11 cellular contexts compared by ENCODE assay signal in genomic region chr6:37283786-37284185, GRCh38. TPM values are rescaled to one million over a fixed set of nuclear protein-coding genes. Genes with fewer than 3 reads are reported as not detected.
DNase-seq lines count a peak whose midpoint lies in the region; ATAC-seq and TF ChIP-seq lines count a peak whose summit lies in the region.
"Had no signal": no experiment of that assay in that cellular context is flagged by ENCODE, and none has a peak within 500 bp of the region (broad histone marks: within the 10 kb centered on the region; RNA-seq: fewer than 3 reads in every experiment).

No MANE protein-coding gene starts in this region.

- no peak overlapping the region for H3K4me2 ChIP-seq in SK-N-SH

- no peak for TF ChIP-seq EP300 in SK-N-SH (IDR thresholded peaks at IDR 0.05; ENCODE audit: borderline replicate concordance in 1 of 2, low read depth in 1 of 2, low read length in 1 of 2)

- no peak overlapping the region for H2AFZ ChIP-seq in SK-N-SH (ENCODE audit: low read depth)

- H3K4me1 ChIP-seq in SK-N-SH (ENCODE audit: control insufficient read depth in 1 of 2, insufficient read depth in 2 of 2, low read depth in 1 of 2, low read length in 1 of 2) (no peaks in the 10 kb centered on the region; a peak in 1 of 4 replicates), vagina (peaks cover 20% of the 10 kb centered on the region)

- POLR2A ChIA-PET in SK-N-SH (lab: Yijun Ruan, JAX): no interaction called here

- no peak for TF ChIP-seq POLR2A in vagina (IDR thresholded peaks at IDR 0.05)

- TF ChIP-seq RAD21 in SK-N-SH (IDR thresholded peaks at IDR 0.05; ENCODE audit: low read length): no peak

- CTCF ChIA-PET in SK-N-SH (lab: Yijun Ruan, JAX): interaction anchor here (0.9 kb wide), 1 partner anchor 10 kb away, joined by 3 read pairs; no protein-coding TSS in a partner anchor

- H3K27me3 ChIP-seq in SK-N-SH (ENCODE audit: insufficient read depth): no peaks in the 10 kb centered on the region
- no peaks in the 10 kb centered on the region for H3K27me3 ChIP-seq in vagina

- DNase-seq in SK-N-SH: no peak
- peak in 33 of 42 donors; percentile 12 to 78 (median 39) for DNase-seq in head of caudate nucleus
- peak; percentile 64 for DNase-seq in pons (ENCODE audit: low spot score)
- no peak for DNase-seq in vagina (ENCODE audit: extremely low spot score in 2 of 2)
- no peak for DNase-seq in NCI-H2107 treated with DMSO at 0.1 percent for 48 hours (lab: John Stamatoyannopoulos, UW; ENCODE audit: unreplicated experiment)
- DNase-seq in KG1 (lab: John Stamatoyannopoulos, UW): no peak
- DNase-seq in HPDE6-E6E7 (ENCODE audit: extremely low spot score): no peak
- DNase-seq: kidney glomerular epithelial cell, MM.1S had no signal

- TF ChIP-seq CTCF in SK-N-SH (IDR thresholded peaks at IDR 0.05) (no peak), vagina (IDR thresholded peaks at IDR 0.05) (no peak)

- no peaks in the 10 kb centered on the region for H3K9me3 ChIP-seq in SK-N-SH
- no peaks in the 10 kb centered on the region for H3K9me3 ChIP-seq in vagina

- H3K27ac ChIP-seq in SK-N-SH (ENCODE audit: low read depth in 2 of 2, low read length in 1 of 2) (no peak overlapping the region), vagina (peak overlapping the region; percentile 54)
- H3K27ac ChIP-seq: 22Rv1 had no signal

- intact Hi-C loops in head of caudate nucleus (cut with DNase I) (no loop called here), vagina (cut with DNase I) (no loop called here)

- no peak overlapping the region for H3K9ac ChIP-seq in SK-N-SH

- no peaks in the 10 kb centered on the region for H4K20me1 ChIP-seq in SK-N-SH (ENCODE audit: insufficient read depth)

- peak; percentile 46 for ATAC-seq in SK-N-SH treated with all-trans-retinoic acid at 6 μM for 48 hours

- no peaks in the 10 kb centered on the region for H3K9me2 ChIP-seq in SK-N-SH

- peaks cover 20 to 47% of the 10 kb centered on the region in 2 experiments for H3K36me3 ChIP-seq in SK-N-SH (replicated peaks in 1 of 2; ENCODE audit: control insufficient read depth in 1 of 2, insufficient read depth in 2 of 2, low read length in 1 of 2)
- peaks cover 0 to 58% of the 10 kb centered on the region in 2 donors for H3K36me3 ChIP-seq in vagina

- WGBS in SK-N-SH (ENCODE audit: low lambda C conversion rate): 60% methylated on average over 1 of the region's 1 CpG

- H3F3A ChIP-seq in SK-N-SH (replicated peaks; ENCODE audit: insufficient read depth): no peaks in the 10 kb centered on the region

- H3K4me3 ChIP-seq in SK-N-SH (ENCODE audit: low read depth in 2 of 2, low read length in 1 of 2) (no peak overlapping the region), vagina (no peak overlapping the region)

- H3K79me2 ChIP-seq in SK-N-SH (ENCODE audit: insufficient read depth): peaks cover 2% of the 10 kb centered on the region; the same call in 1 of the 2 replicates

TF ChIP-seq in SK-N-SH treated with all-trans-retinoic acid at 6 μM for 48 hours, 23 proteins besides CTCF, POLR2A, EP300 and RAD21 (continues in another document):
- TF ChIP-seq ZFP30 (CRISPR knock-in tag; IDR thresholded peaks at IDR 0.05) (no peak), TCF4 (CRISPR knock-in tag; IDR thresholded peaks at IDR 0.05; ENCODE audit: borderline replicate concordance) (no peak), CSDC2 (CRISPR knock-in tag; IDR thresholded peaks at IDR 0.05) (no peak), ARNTL (CRISPR knock-in tag; IDR thresholded peaks at IDR 0.05; ENCODE audit: borderline replicate concordance, low read depth) (no peak)
- TF ChIP-seq, protein P1, sequence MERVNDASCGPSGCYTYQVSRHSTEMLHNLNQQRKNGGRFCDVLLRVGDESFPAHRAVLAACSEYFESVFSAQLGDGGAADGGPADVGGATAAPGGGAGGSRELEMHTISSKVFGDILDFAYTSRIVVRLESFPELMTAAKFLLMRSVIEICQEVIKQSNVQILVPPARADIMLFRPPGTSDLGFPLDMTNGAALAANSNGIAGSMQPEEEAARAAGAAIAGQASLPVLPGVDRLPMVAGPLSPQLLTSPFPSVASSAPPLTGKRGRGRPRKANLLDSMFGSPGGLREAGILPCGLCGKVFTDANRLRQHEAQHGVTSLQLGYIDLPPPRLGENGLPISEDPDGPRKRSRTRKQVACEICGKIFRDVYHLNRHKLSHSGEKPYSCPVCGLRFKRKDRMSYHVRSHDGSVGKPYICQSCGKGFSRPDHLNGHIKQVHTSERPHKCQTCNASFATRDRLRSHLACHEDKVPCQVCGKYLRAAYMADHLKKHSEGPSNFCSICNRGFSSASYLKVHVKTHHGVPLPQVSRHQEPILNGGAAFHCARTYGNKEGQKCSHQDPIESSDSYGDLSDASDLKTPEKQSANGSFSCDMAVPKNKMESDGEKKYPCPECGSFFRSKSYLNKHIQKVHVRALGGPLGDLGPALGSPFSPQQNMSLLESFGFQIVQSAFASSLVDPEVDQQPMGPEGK (CRISPR knock-in tag; IDR thresholded peaks at IDR 0.05; ENCODE audit: borderline replicate concordance): no peak
- TF ChIP-seq, protein P2, sequence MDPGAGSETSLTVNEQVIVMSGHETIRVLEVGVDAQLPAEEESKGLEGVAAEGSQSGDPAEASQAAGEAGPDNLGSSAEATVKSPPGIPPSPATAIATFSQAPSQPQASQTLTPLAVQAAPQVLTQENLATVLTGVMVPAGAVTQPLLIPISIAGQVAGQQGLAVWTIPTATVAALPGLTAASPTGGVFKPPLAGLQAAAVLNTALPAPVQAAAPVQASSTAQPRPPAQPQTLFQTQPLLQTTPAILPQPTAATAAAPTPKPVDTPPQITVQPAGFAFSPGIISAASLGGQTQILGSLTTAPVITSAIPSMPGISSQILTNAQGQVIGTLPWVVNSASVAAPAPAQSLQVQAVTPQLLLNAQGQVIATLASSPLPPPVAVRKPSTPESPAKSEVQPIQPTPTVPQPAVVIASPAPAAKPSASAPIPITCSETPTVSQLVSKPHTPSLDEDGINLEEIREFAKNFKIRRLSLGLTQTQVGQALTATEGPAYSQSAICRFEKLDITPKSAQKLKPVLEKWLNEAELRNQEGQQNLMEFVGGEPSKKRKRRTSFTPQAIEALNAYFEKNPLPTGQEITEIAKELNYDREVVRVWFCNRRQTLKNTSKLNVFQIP (CRISPR knock-in tag; IDR thresholded peaks at IDR 0.05; ENCODE audit: borderline replicate concordance, low read depth): no peak

TF ChIP-seq in SK-N-SH, 30 proteins besides CTCF, POLR2A, EP300 and RAD21 (continues in another document):
- TF ChIP-seq TAF1 (IDR thresholded peaks at IDR 0.05; ENCODE audit: borderline replicate concordance, low read depth, low read length): no peak
- no peak for TF ChIP-seq NFIC (IDR thresholded peaks at IDR 0.05; ENCODE audit: borderline replicate concordance)
- TF ChIP-seq, protein P3, sequence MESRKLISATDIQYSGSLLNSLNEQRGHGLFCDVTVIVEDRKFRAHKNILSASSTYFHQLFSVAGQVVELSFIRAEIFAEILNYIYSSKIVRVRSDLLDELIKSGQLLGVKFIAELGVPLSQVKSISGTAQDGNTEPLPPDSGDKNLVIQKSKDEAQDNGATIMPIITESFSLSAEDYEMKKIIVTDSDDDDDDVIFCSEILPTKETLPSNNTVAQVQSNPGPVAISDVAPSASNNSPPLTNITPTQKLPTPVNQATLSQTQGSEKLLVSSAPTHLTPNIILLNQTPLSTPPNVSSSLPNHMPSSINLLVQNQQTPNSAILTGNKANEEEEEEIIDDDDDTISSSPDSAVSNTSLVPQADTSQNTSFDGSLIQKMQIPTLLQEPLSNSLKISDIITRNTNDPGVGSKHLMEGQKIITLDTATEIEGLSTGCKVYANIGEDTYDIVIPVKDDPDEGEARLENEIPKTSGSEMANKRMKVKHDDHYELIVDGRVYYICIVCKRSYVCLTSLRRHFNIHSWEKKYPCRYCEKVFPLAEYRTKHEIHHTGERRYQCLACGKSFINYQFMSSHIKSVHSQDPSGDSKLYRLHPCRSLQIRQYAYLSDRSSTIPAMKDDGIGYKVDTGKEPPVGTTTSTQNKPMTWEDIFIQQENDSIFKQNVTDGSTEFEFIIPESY (IDR thresholded peaks at IDR 0.05; ENCODE audit: borderline replicate concordance, low read depth): no peak
- no peak for TF ChIP-seq MEF2A (IDR thresholded peaks at IDR 0.05; ENCODE audit: borderline replicate concordance, low read depth)
- TF ChIP-seq NRF1 (IDR thresholded peaks at IDR 0.05; ENCODE audit: low read depth, low read length): no peak
- TF ChIP-seq JUND (IDR thresholded peaks at IDR 0.05): no peak
- no peak for TF ChIP-seq YY1 (IDR thresholded peaks at IDR 0.05; ENCODE audit: low read depth)
- no peak for TF ChIP-seq GABPA (IDR thresholded peaks at IDR 0.05; ENCODE audit: low read depth)
- TF ChIP-seq TEAD4 (IDR thresholded peaks at IDR 0.05; ENCODE audit: borderline replicate concordance, insufficient read depth): no peak
- TF ChIP-seq, protein P4, sequence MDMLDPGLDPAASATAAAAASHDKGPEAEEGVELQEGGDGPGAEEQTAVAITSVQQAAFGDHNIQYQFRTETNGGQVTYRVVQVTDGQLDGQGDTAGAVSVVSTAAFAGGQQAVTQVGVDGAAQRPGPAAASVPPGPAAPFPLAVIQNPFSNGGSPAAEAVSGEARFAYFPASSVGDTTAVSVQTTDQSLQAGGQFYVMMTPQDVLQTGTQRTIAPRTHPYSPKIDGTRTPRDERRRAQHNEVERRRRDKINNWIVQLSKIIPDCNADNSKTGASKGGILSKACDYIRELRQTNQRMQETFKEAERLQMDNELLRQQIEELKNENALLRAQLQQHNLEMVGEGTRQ (IDR thresholded peaks at IDR 0.05; ENCODE audit: borderline replicate concordance, low read depth, low read length): no peak
- no peak for TF ChIP-seq MAX (IDR thresholded peaks at IDR 0.05; ENCODE audit: low read depth)
- no peak for TF ChIP-seq USF1 (IDR thresholded peaks at IDR 0.05; ENCODE audit: borderline replicate concordance, low read depth)
- TF ChIP-seq FOXM1 (IDR thresholded peaks at IDR 0.05; ENCODE audit: low read depth): no peak

RNA-seq across cellular contexts. Expression of gene TMEM217, which starts 25.8 kb away (rescaled TPM):
- polyA plus RNA-seq in SK-N-SH (2012; rRNA removed): 1.5 and 2.0 TPM in 2 replicates
- 1.6 and 1.7 TPM in 2 replicates for polyA plus RNA-seq in SK-N-SH (2012; cell fraction: cytosol; rRNA removed)
- polyA plus RNA-seq in SK-N-SH (2012; cell fraction: nucleus; rRNA removed): 1.3 and 3.0 TPM in 2 replicates
- total RNA-seq in vagina: not detected

RNA-seq across cellular contexts. Expression of gene TBC1D22B, which starts 26.2 kb away (rescaled TPM):
- polyA plus RNA-seq in SK-N-SH (2012; rRNA removed): 5.3 and 5.5 TPM in 2 replicates
- 5.4 and 6.0 TPM in 2 replicates for polyA plus RNA-seq in SK-N-SH (2012; cell fraction: cytosol; rRNA removed)
- 8.9 and 9.1 TPM in 2 replicates for polyA plus RNA-seq in SK-N-SH (2012; cell fraction: nucleus; rRNA removed)
- total RNA-seq in vagina: 12.5 TPM

Comparison
In these comparisons a context has a peak if more than half of its experiments do, and no peak if none do; other contexts are left out.
1. DNase-seq: peak in head of caudate nucleus (33 of 42) and pons (single experiment); none in SK-N-SH (single experiment), vagina (0 of 2), NCI-H2107 treated with DMSO at 0.1 percent for 48 hours (single experiment), KG1 (single experiment) and HPDE6-E6E7 (single experiment).